ENCODE assay signal across 1 cellular context in the genomic region with DNA sequence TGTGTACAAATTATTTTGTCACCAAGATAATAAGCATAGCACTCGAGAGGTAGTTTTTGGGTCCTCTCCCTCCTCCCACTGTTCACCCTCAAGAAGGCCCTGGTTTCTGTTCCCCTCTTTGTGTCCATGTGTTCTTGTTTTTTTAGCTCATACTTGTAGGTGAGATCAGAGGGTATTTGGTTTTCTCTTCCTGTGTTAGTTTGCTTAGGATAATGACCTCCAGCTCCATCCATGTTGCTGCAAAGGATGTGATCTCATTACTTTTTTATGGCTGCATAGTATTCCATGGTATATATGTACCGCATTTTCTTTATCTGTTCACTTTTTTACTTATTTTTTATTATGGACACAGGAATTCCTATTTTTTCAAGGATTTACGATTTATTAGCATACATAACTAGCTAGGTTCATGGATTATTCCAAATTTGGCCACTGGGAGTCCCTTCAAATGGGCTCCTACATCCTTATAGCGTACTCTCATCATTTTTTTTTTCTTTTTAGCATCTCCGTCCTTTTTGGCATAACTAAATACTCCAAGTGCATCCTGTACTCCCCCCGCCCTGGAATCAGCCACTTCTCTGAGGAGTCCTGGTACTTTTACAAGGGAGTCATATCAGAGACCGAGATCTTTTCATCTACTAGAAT.
TF ChIP-seq lines count a peak whose summit lies in the region.

No MANE protein-coding gene starts in this region.

TF ChIP-seq in A549, 52 proteins besides CTCF, POLR2A, EP300 and RAD21:
- TF ChIP-seq, protein P1, sequence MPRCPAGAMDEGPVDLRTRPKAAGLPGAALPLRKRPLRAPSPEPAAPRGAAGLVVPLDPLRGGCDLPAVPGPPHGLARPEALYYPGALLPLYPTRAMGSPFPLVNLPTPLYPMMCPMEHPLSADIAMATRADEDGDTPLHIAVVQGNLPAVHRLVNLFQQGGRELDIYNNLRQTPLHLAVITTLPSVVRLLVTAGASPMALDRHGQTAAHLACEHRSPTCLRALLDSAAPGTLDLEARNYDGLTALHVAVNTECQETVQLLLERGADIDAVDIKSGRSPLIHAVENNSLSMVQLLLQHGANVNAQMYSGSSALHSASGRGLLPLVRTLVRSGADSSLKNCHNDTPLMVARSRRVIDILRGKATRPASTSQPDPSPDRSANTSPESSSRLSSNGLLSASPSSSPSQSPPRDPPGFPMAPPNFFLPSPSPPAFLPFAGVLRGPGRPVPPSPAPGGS (IDR thresholded peaks at IDR 0.05) = 0 out of 3 replicates have a peak, but pooled peaks have one; percentile 10
- TF ChIP-seq BHLHE40 (IDR thresholded peaks at IDR 0.05; ENCODE audit: low read depth, low read length) (no peak), NPAS2 (CRISPR knock-in tag; IDR thresholded peaks at IDR 0.05; ENCODE audit: borderline replicate concordance) (no peak)
